11 cellular contexts compared by ENCODE assay signal in the genomic region with DNA sequence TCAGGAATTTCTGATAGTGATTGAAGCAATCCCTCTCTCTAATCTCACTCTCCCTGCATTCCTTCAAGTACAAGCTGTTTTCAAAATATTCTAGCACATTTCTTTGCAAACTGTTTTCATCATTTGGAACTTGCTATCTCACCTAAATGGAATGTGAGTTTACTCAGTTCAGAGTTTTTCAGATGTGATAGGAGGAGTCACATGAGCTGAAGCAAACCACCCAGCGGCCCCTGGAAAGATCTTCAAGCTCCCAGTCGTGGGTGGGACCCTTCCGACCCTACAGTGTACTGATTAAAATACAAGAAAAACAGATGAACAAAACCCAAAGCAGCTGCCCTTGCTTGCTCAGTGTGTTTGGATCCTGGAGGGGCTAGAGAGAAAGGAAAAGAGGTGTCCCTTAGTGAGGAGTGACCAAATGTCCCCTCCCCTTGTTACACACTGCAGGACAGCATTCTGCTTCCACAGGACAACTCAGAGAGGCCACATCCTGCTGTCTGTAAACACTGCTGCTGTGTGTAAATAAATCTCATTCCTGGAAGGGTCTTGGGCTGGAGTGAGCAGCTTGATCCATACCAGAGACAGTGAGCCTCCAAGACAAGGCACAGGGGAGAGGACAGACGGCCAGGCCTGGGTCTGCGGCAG.
DNase-seq lines count a peak whose midpoint lies in the region; ATAC-seq and TF ChIP-seq lines count a peak whose summit lies in the region.
"Had no signal": no experiment of that assay in that cellular context is flagged by ENCODE, and none has a peak within 500 bp of the region (broad histone marks: within the 10 kb centered on the region; RNA-seq: fewer than 3 reads in every experiment).

No MANE protein-coding gene starts in this region.

- H4K20me1 ChIP-seq in Karpas-422 (ENCODE audit: insufficient read depth, low read depth, low read length): no peaks in the 10 kb centered on the region

- CTCF ChIA-PET in Panc1 (lab: Charles Lee): no interaction called here
- CTCF ChIA-PET in CD4-positive, alpha-beta memory T cell (lab: Charles Lee; ENCODE audit: partially characterized antibody): no interaction called here

- in situ Hi-C loops in Panc1 (cut with HindIII; ENCODE audit: low pct_unique_long_range_greater_than_20kb, low sequenced_read_pairs): no loop called here

- H3K4me1 Mint-ChIP-seq in nephron: peaks cover 21% of the 10 kb centered on the region
- no peaks in the 10 kb centered on the region for H3K4me1 Mint-ChIP-seq in CD4-positive, alpha-beta memory T cell

- DNase-seq in AG08395 (ENCODE audit: low spot score): peak; percentile 67
- DNase-seq in Panc1 (ENCODE audit: low read depth, low spot score): peak; percentile 81
- peak; percentile 69 for DNase-seq in fibroblast of mammary gland (ENCODE audit: low read depth)
- no peak for DNase-seq in NCI-H1436 (lab: John Stamatoyannopoulos, UW)
- DNase-seq in Karpas-422: no peak
- no peak for DNase-seq in stimulated activated CD4-positive, alpha-beta T cell treated with anti-CD3 and anti-CD28 coated beads, Interleukin-4, amount 100 ng/mL, for 24 hours
- DNase-seq in CD4-positive, alpha-beta memory T cell: no peak
- DNase-seq: foreskin melanocyte; NCI-H774; stimulated activated CD4-positive, alpha-beta T cell treated with anti-CD3 and anti-CD28 coated beads, Interleukin-4, amount 100 ng/mL, for 4 hours had no signal

- peak overlapping the region; percentile 95 to 96 (median 96) for H3K27ac Mint-ChIP-seq in nephron
- no peak overlapping the region for H3K27ac Mint-ChIP-seq in CD4-positive, alpha-beta memory T cell

- peak overlapping the region in 1 of 3 experiments; percentile 2 for H3K4me3 Mint-ChIP-seq in nephron
- H3K4me3 Mint-ChIP-seq in CD4-positive, alpha-beta memory T cell: peak overlapping the region in 1 of 8 donors; percentile 45

- peak; percentile 91 for ATAC-seq in Panc1

- no peak overlapping the region for H3K4me2 ChIP-seq in Karpas-422 (ENCODE audit: low read depth, low read length, poor library complexity, severe bottlenecking)

- H3K27me3 ChIP-seq in Panc1 (ENCODE audit: control insufficient read depth, insufficient read depth, low read length): no peaks in the 10 kb centered on the region
- H3K27me3 ChIP-seq in Karpas-422 (ENCODE audit: low read length): no peaks in the 10 kb centered on the region
- no peaks in the 10 kb centered on the region for H3K27me3 ChIP-seq in CD4-positive, alpha-beta memory T cell (ENCODE audit: insufficient read depth, low read length)

- no peaks in the 10 kb centered on the region for H3K79me2 ChIP-seq in Karpas-422 (ENCODE audit: low read length)

- peak overlapping the region; percentile 3; the same call in 1 of the 2 replicates for H3K27ac ChIP-seq in Panc1 (ENCODE audit: low read length)
- no peak overlapping the region for H3K27ac ChIP-seq in Karpas-422 (ENCODE audit: low read length)
- no peak overlapping the region for H3K27ac ChIP-seq in CD4-positive, alpha-beta memory T cell (ENCODE audit: low read depth, low read length)

- H3K9me3 ChIP-seq in Panc1 (ENCODE audit: control insufficient read depth, insufficient read depth, low read depth, low read length) (no peaks in the 10 kb centered on the region), Karpas-422 (ENCODE audit: low read length) (no peaks in the 10 kb centered on the region)
- H3K9me3 ChIP-seq in CD4-positive, alpha-beta memory T cell (ENCODE audit: control insufficient read depth in 1 of 2, low read length in 2 of 2): no peaks in the 10 kb centered on the region

- POLR2A ChIA-PET in Panc1 (lab: Charles Lee): interaction anchor here (0.5 kb wide), 1 partner anchor 1111 kb away, joined by 3 read pairs; no protein-coding TSS in a partner anchor
- POLR2A ChIA-PET in CD4-positive, alpha-beta memory T cell (lab: Charles Lee; ENCODE audit: partially characterized antibody): no interaction called here

- no peaks in the 10 kb centered on the region for H3K9me2 ChIP-seq in Karpas-422 (replicated peaks; ENCODE audit: insufficient read depth, low read length)

- BruUV-seq in Panc1 (replicated peaks; lab: Mats Ljungman, UMichigan): no TSS peak

- H3K36me3 ChIP-seq in Panc1 (ENCODE audit: control insufficient read depth, insufficient read depth, low read length) (no peaks in the 10 kb centered on the region), Karpas-422 (ENCODE audit: insufficient read depth, low read length) (no peaks in the 10 kb centered on the region)
- H3K36me3 ChIP-seq in CD4-positive, alpha-beta memory T cell (ENCODE audit: insufficient read depth, low read length): no peaks in the 10 kb centered on the region

- no peak overlapping the region for H3K9ac ChIP-seq in Karpas-422 (ENCODE audit: low read length)

- H3K4me1 ChIP-seq in Panc1 (ENCODE audit: control insufficient read depth, insufficient read depth, low read length) (no peaks in the 10 kb centered on the region), Karpas-422 (ENCODE audit: low read length) (no peaks in the 10 kb centered on the region)
- H3K4me1 ChIP-seq in CD4-positive, alpha-beta memory T cell (ENCODE audit: insufficient read depth, low read length): no peaks in the 10 kb centered on the region

- TF ChIP-seq CTCF in Panc1 (IDR thresholded peaks at IDR 0.05) (no peak), fibroblast of mammary gland (conservative IDR thresholded peaks at IDR 0.05; ENCODE audit: control insufficient read depth, insufficient read depth, low read depth, low read length) (no peak), nephron (IDR thresholded peaks at IDR 0.05; ENCODE audit: unreplicated experiment in 3 of 3) (no peak)

- H3K4me3 ChIP-seq in Panc1 (ENCODE audit: low read depth in 2 of 2, low read length in 2 of 2) (0 out of 4 replicates have a peak overlapping the region, but pooled peaks of 1 of the 2 experiments have one; percentile 14), fibroblast of mammary gland (ENCODE audit: control insufficient read depth, low read depth, low read length) (no peak overlapping the region), Karpas-422 (ENCODE audit: low read length) (no peak overlapping the region)
- no peak overlapping the region for H3K4me3 ChIP-seq in CD4-positive, alpha-beta memory T cell (ENCODE audit: low read length in 2 of 2)

- H3K27me3 Mint-ChIP-seq in nephron (ENCODE audit: low read depth): peaks cover 6% of the 10 kb centered on the region
- no peaks in the 10 kb centered on the region for H3K27me3 Mint-ChIP-seq in CD4-positive, alpha-beta memory T cell

- H2AFZ ChIP-seq in Karpas-422 (ENCODE audit: low read length): no peak overlapping the region

- intact Hi-C loops in Panc1 (cut with micrococcal nuclease; ENCODE audit: unreplicated experiment): no loop called here
- intact Hi-C loops in CD4-positive, alpha-beta memory T cell (cut with micrococcal nuclease): no loop called here

- no peaks in the 10 kb centered on the region for H3K36me3 Mint-ChIP-seq in nephron (ENCODE audit: low read depth)
- no peaks in the 10 kb centered on the region for H3K36me3 Mint-ChIP-seq in CD4-positive, alpha-beta memory T cell

- H3K9me3 Mint-ChIP-seq in nephron: no peaks in the 10 kb centered on the region
- no peaks in the 10 kb centered on the region for H3K9me3 Mint-ChIP-seq in CD4-positive, alpha-beta memory T cell

Comparison
In these comparisons a context has a peak if more than half of its experiments do, and no peak if none do; other contexts are left out.
1. DNase-seq: peak in AG08395 (single experiment), Panc1 (single experiment) and fibroblast of mammary gland (single experiment); none in NCI-H1436 (single experiment), Karpas-422 (single experiment), stimulated activated CD4-positive, alpha-beta T cell treated with anti-CD3 and anti-CD28 coated beads, Interleukin-4, amount 100 ng/mL, for 24 hours (single experiment) and CD4-positive, alpha-beta memory T cell (0 of 5).
2. H3K27ac Mint-ChIP-seq: peak in nephron (3 of 3); none in CD4-positive, alpha-beta memory T cell (0 of 7).